ENCODE assay signal across 11 cellular contexts in genomic region chr16:9364721-9365693, GRCh38.
DNase-seq lines count a peak whose midpoint lies in the region; ATAC-seq lines count a peak whose summit lies in the region.
"Had no signal": no experiment of that assay in that cellular context is flagged by ENCODE, and none has a peak within 500 bp of the region (broad histone marks: within the 10 kb centered on the region; RNA-seq: fewer than 3 reads in every experiment).

No MANE protein-coding gene starts in this region.

- intact Hi-C loops in right cardiac atrium (cut with DNase I) = no loop called here
- intact Hi-C loops in posterior cingulate gyrus (cut with DNase I) = no loop called here
- intact Hi-C loops in activated CD4-positive, alpha-beta T cell treated with anti-CD3 and anti-CD28 coated beads, Interleukin-2, amount 10 ng/mL, durations not matched to agents 24 days and 14 days (cut with micrococcal nuclease) = no loop called here

- H3K36me3 Mint-ChIP-seq in activated CD4-positive, alpha-beta T cell treated with anti-CD3 and anti-CD28 coated beads, Interleukin-2, amount 10 ng/mL, durations not matched to agents 24 days and 14 days (ENCODE audit: low read depth) = no peaks in the 10 kb centered on the region
- no peaks in the 10 kb centered on the region for H3K36me3 Mint-ChIP-seq in activated CD8-positive, alpha-beta T cell treated with anti-CD3 and anti-CD28 coated beads, Interleukin-2, amount 10 ng/mL, durations not matched to agents 7 days and 5 days (ENCODE audit: low read depth)

- H3K27me3 ChIP-seq in right cardiac atrium (ENCODE audit: control insufficient read depth, insufficient read depth) = no peaks in the 10 kb centered on the region

- no peak overlapping the region for H3K4me3 ChIP-seq in right cardiac atrium (ENCODE audit: low read length)

- 44% methylated on average over 3 of the region's 3 CpGs for WGBS in right cardiac atrium

- no peak overlapping the region for H3K4me3 Mint-ChIP-seq in activated CD4-positive, alpha-beta T cell treated with anti-CD3 and anti-CD28 coated beads, Interleukin-2, amount 10 ng/mL, durations not matched to agents 24 days and 14 days
- no peak overlapping the region for H3K4me3 Mint-ChIP-seq in activated CD8-positive, alpha-beta T cell treated with anti-CD3 and anti-CD28 coated beads, Interleukin-2, amount 10 ng/mL, durations not matched to agents 7 days and 5 days

- CTCF ChIA-PET in activated CD8-positive, alpha-beta T cell treated with anti-CD3 and anti-CD28 coated beads, Interleukin-2, amount 10 ng/mL, durations not matched to agents 7 days and 5 days (lab: Charles Lee) = no interaction called here

- H3K9me3 ChIP-seq in right cardiac atrium (ENCODE audit: control insufficient read depth, low read length) = no peaks in the 10 kb centered on the region

- no peak overlapping the region for H3K27ac Mint-ChIP-seq in activated CD4-positive, alpha-beta T cell treated with anti-CD3 and anti-CD28 coated beads, Interleukin-2, amount 10 ng/mL, durations not matched to agents 24 days and 14 days
- H3K27ac Mint-ChIP-seq in activated CD8-positive, alpha-beta T cell treated with anti-CD3 and anti-CD28 coated beads, Interleukin-2, amount 10 ng/mL, durations not matched to agents 7 days and 5 days = no peak overlapping the region

- H3K4me1 ChIP-seq in right cardiac atrium (ENCODE audit: control insufficient read depth, insufficient read depth, low read length) = no peaks in the 10 kb centered on the region

- POLR2A ChIA-PET in activated CD8-positive, alpha-beta T cell treated with anti-CD3 and anti-CD28 coated beads, Interleukin-2, amount 10 ng/mL, durations not matched to agents 7 days and 5 days (lab: Charles Lee) = no interaction called here

- peak; percentile 90 to 92 for ATAC-seq in right cardiac atrium
- ATAC-seq in HG03442 (IDR thresholded peaks at IDR 0.05; ENCODE audit: unreplicated experiment) = no peak
- no peak for ATAC-seq in activated CD8-positive, alpha-beta T cell treated with anti-CD3 and anti-CD28 coated beads, Interleukin-2, amount 10 ng/mL, durations not matched to agents 7 days and 5 days

- no peak overlapping the region for H3K27ac ChIP-seq in right cardiac atrium (ENCODE audit: low read length)

- no peaks in the 10 kb centered on the region for H3K4me1 Mint-ChIP-seq in activated CD4-positive, alpha-beta T cell treated with anti-CD3 and anti-CD28 coated beads, Interleukin-2, amount 10 ng/mL, durations not matched to agents 24 days and 14 days
- H3K4me1 Mint-ChIP-seq in activated CD8-positive, alpha-beta T cell treated with anti-CD3 and anti-CD28 coated beads, Interleukin-2, amount 10 ng/mL, durations not matched to agents 7 days and 5 days (ENCODE audit: low read depth) = no peaks in the 10 kb centered on the region

- H3K9me3 Mint-ChIP-seq in activated CD4-positive, alpha-beta T cell treated with anti-CD3 and anti-CD28 coated beads, Interleukin-2, amount 10 ng/mL, durations not matched to agents 24 days and 14 days = no peaks in the 10 kb centered on the region
- no peaks in the 10 kb centered on the region for H3K9me3 Mint-ChIP-seq in activated CD8-positive, alpha-beta T cell treated with anti-CD3 and anti-CD28 coated beads, Interleukin-2, amount 10 ng/mL, durations not matched to agents 7 days and 5 days (ENCODE audit: insufficient read depth)

- H3K27me3 Mint-ChIP-seq in activated CD4-positive, alpha-beta T cell treated with anti-CD3 and anti-CD28 coated beads, Interleukin-2, amount 10 ng/mL, durations not matched to agents 24 days and 14 days = no peaks in the 10 kb centered on the region
- no peaks in the 10 kb centered on the region for H3K27me3 Mint-ChIP-seq in activated CD8-positive, alpha-beta T cell treated with anti-CD3 and anti-CD28 coated beads, Interleukin-2, amount 10 ng/mL, durations not matched to agents 7 days and 5 days (ENCODE audit: low read depth)

- DNase-seq in SHP77 (lab: John Stamatoyannopoulos, UW) (peak; percentile 6 to 12), SHP77 treated with DMSO at 0.1 percent for 48 hours (lab: John Stamatoyannopoulos, UW) (no peak), right cardiac atrium (peak; percentile 82 to 91 (median 85)), posterior cingulate gyrus (peak; percentile 60 to 96 (median 78)), OCI-M2 (lab: John Stamatoyannopoulos, UW; ENCODE audit: unreplicated experiment) (no peak)
- no peak for DNase-seq in activated CD4-positive, alpha-beta T cell treated with anti-CD3 and anti-CD28 coated beads, Interleukin-2, amount 10 ng/mL, durations not matched to agents 24 days and 14 days
- DNase-seq in activated CD8-positive, alpha-beta T cell treated with anti-CD3 and anti-CD28 coated beads, Interleukin-2, amount 10 ng/mL, durations not matched to agents 7 days and 5 days = no peak
- DNase-seq: activated CD4-positive, alpha-beta T cell treated with anti-CD3 and anti-CD28 coated beads for 4 hours; activated naive CD4-positive, alpha-beta T cell treated with Interleukin-2 at 50 U/mL for 16 hours; DMS79 had no signal

Comparison
In these comparisons a context has a peak if more than half of its experiments do, and no peak if none do; other contexts are left out.
1. DNase-seq: peak in SHP77 (2 of 2), right cardiac atrium (3 of 3) and posterior cingulate gyrus (10 of 10); none in SHP77 treated with DMSO at 0.1 percent for 48 hours (single experiment), OCI-M2 (single experiment), activated CD4-positive, alpha-beta T cell treated with anti-CD3 and anti-CD28 coated beads, Interleukin-2, amount 10 ng/mL, durations not matched to agents 24 days and 14 days (single experiment) and activated CD8-positive, alpha-beta T cell treated with anti-CD3 and anti-CD28 coated beads, Interleukin-2, amount 10 ng/mL, durations not matched to agents 7 days and 5 days (single experiment).
2. ATAC-seq: peak in right cardiac atrium (2 of 2); none in HG03442 (single experiment) and activated CD8-positive, alpha-beta T cell treated with anti-CD3 and anti-CD28 coated beads, Interleukin-2, amount 10 ng/mL, durations not matched to agents 7 days and 5 days (single experiment).